In genomic region chr2:166671831-166672230, GRCh38 we compare ENCODE assay signal across 28 cellular contexts.
"Had no signal": no experiment of that assay in that cellular context is flagged by ENCODE, and none has a peak within 500 bp of the region (broad histone marks: within the 10 kb centered on the region; RNA-seq: fewer than 3 reads in every experiment).

No MANE protein-coding gene starts in this region.

- H3K36me3 ChIP-seq: breast epithelium, left lung, lower lobe of right lung, neural progenitor cell, right atrium auricular region, stomach, thyroid gland, upper lobe of right lung had no signal

- H3K27ac ChIP-seq: breast epithelium, left lung, lower lobe of right lung, neural progenitor cell, right atrium auricular region, stomach, thyroid gland, upper lobe of right lung, VCaP had no signal

- H3K27me3 ChIP-seq: breast epithelium, left lung, neural progenitor cell, right atrium auricular region, stomach, thyroid gland, upper lobe of right lung had no signal

- H2AFZ ChIP-seq: neural progenitor cell had no signal

- DNase-seq: activated CD4-positive, alpha-beta T cell treated with anti-CD3 and anti-CD28 coated beads for 4 hours; activated CD4-positive, alpha-beta T cell treated with anti-CD3 and anti-CD28 coated beads, Interleukin-2, amount 50 U/mL, for 48 hours; activated CD8-positive, alpha-beta memory T cell treated with anti-CD3 and anti-CD28 coated beads, Interleukin-2, amount 50 U/mL, for 4 hours; activated gamma-delta T cell; activated naive CD4-positive, alpha-beta T cell treated with anti-CD3 and anti-CD28 coated beads, Interleukin-2, amount 10 ng/mL, durations not matched to agents 7 days and 5 days; activated naive CD8-positive, alpha-beta T cell treated with anti-CD3 and anti-CD28 coated beads, Interleukin-2, amount 10 ng/mL, durations not matched to agents 7 days and 5 days; activated T-cell treated with anti-CD3 and anti-CD28 coated beads, Interleukin-2, amount 50 U/mL, for 1 hour; amygdala; endodermal cell; head of caudate nucleus; hypothalamus; left lung; lower lobe of right lung; mesenchymal stem cell; natural killer cell; occipital lobe; stimulated activated CD4-positive, alpha-beta T cell treated with anti-CD3 and anti-CD28 coated beads, Interleukin-1b, Interleukin-23, amount 100 ng/mL, for 48 hours; stimulated activated naive B cell treated with anti-CD40 and anti-IgM and Interleukin-4, amounts not matched to agents 10 μg/mL and 1 μg/mL and 100 μg/mL, for 72 hours; stomach; T-helper 1 cell; thyroid gland; upper lobe of right lung had no signal

- H3K9me3 ChIP-seq: breast epithelium, left lung, lower lobe of right lung, right atrium auricular region, stomach, thyroid gland, upper lobe of right lung had no signal

- ATAC-seq: esophagus mucosa; left lung; lower lobe of right lung; natural killer cell; stimulated activated naive B cell treated with anti-CD40 and anti-IgM and Interleukin-4, amounts not matched to agents 10 μg/mL and 1 μg/mL and 100 μg/mL, for 72 hours; upper lobe of right lung had no signal

- H3K4me3 ChIP-seq: breast epithelium, left lung, lower lobe of right lung, neural progenitor cell, right atrium auricular region, smooth muscle cell, stomach, thyroid gland, upper lobe of right lung had no signal

- H3K4me2 ChIP-seq: neural progenitor cell, smooth muscle cell had no signal

- H3K4me1 ChIP-seq: breast epithelium, left lung, lower lobe of right lung, neural progenitor cell, right atrium auricular region, stomach, thyroid gland, upper lobe of right lung had no signal

- H3K9ac ChIP-seq: neural progenitor cell had no signal
